In genomic region chrX:24020280-24020876, GRCh38 we compare ENCODE assay signal across 1 cellular context.
TF ChIP-seq lines count a peak whose summit lies in the region.

No MANE protein-coding gene starts in this region.

TF ChIP-seq in HEK293, 187 proteins besides CTCF, POLR2A, EP300 and RAD21 (continued from another document):
- TF ChIP-seq ZNF548 (tag by site-specific recombination; IDR thresholded peaks at IDR 0.05) (no peak), MEIS1 (CRISPR knock-in tag; IDR thresholded peaks at IDR 0.05; ENCODE audit: borderline replicate concordance) (no peak), ZNF248 (tag by site-specific recombination; IDR thresholded peaks at IDR 0.05) (no peak), EGR2 (tag by site-specific recombination; IDR thresholded peaks at IDR 0.05; ENCODE audit: low read depth) (no peak), GLI4 (tag by site-specific recombination; IDR thresholded peaks at IDR 0.05) (no peak), KLF17 (tag by site-specific recombination; IDR thresholded peaks at IDR 0.05) (no peak), PRDM2 (tag by site-specific recombination; IDR thresholded peaks at IDR 0.05; ENCODE audit: borderline replicate concordance) (no peak), ZNF311 (tag by site-specific recombination; IDR thresholded peaks at IDR 0.05; ENCODE audit: borderline replicate concordance) (no peak), ZNF654 (tag by site-specific recombination; IDR thresholded peaks at IDR 0.05; ENCODE audit: low read depth) (no peak), ZNF302 (tag by site-specific recombination; IDR thresholded peaks at IDR 0.05; ENCODE audit: low read depth) (no peak), PRDM6 (tag by site-specific recombination; IDR thresholded peaks at IDR 0.05) (peak; percentile 55), ZBTB21 (tag by site-specific recombination; IDR thresholded peaks at IDR 0.05) (0 out of 2 replicates have a peak, but pooled peaks have one; percentile 22), ZNF664 (tag by site-specific recombination; IDR thresholded peaks at IDR 0.05) (peak; percentile 55; the same call in 1 of the 2 replicates), ZNF629 (tag by site-specific recombination; IDR thresholded peaks at IDR 0.05) (peak; percentile 71), ZNF26 (tag by site-specific recombination; IDR thresholded peaks at IDR 0.05) (no peak), ZNF112 (tag by site-specific recombination; IDR thresholded peaks at IDR 0.05) (no peak), ZXDB (tag by site-specific recombination; IDR thresholded peaks at IDR 0.05) (no peak), ZNF24 (tag by site-specific recombination; IDR thresholded peaks at IDR 0.05) (no peak), ZNF843 (tag by site-specific recombination; IDR thresholded peaks at IDR 0.05) (no peak), ZNF350 (tag by site-specific recombination; IDR thresholded peaks at IDR 0.05) (no peak), ZNF214 (tag by site-specific recombination; IDR thresholded peaks at IDR 0.05; ENCODE audit: borderline replicate concordance) (no peak), BCL6B (tag by site-specific recombination; IDR thresholded peaks at IDR 0.05) (peak; percentile 14; the same call in 1 of the 2 replicates), ZNF785 (tag by site-specific recombination; IDR thresholded peaks at IDR 0.05) (no peak), ZBTB8A (tag by site-specific recombination; IDR thresholded peaks at IDR 0.05) (no peak), IKZF3 (tag by site-specific recombination; IDR thresholded peaks at IDR 0.05) (peak; percentile 64; the same call in 1 of the 2 replicates), ZNF792 (tag by site-specific recombination; IDR thresholded peaks at IDR 0.05) (no peak)
TF ChIP-seq in HEK293: peak in this region for 7.
